29 cellular contexts compared by ENCODE assay signal in genomic region chr4:74603186-74603585, GRCh38.
"Had no signal": no experiment of that assay in that cellular context is flagged by ENCODE, and none has a peak within 500 bp of the region (broad histone marks: within the 10 kb centered on the region; RNA-seq: fewer than 3 reads in every experiment).

No MANE protein-coding gene starts in this region.

- H3K27ac ChIP-seq: colonic mucosa, coronary artery, dorsolateral prefrontal cortex, epithelial cell of prostate, esophagus muscularis mucosa, esophagus squamous epithelium, foreskin keratinocyte, gastrocnemius medialis, gastroesophageal sphincter, heart left ventricle, heart right ventricle had no signal

- H3K4me3 ChIP-seq: colonic mucosa, coronary artery, dorsolateral prefrontal cortex, esophagus muscularis mucosa, esophagus squamous epithelium, gastrocnemius medialis, gastroesophageal sphincter, heart left ventricle, heart right ventricle had no signal

- H3K4me1 ChIP-seq: colonic mucosa, esophagus muscularis mucosa, foreskin keratinocyte, gastrocnemius medialis, gastroesophageal sphincter, heart left ventricle, heart right ventricle had no signal

- ATAC-seq: effector memory CD8-positive, alpha-beta T cell; esophagus mucosa; foreskin keratinocyte; gastrocnemius medialis; gastroesophageal sphincter; heart left ventricle; heart right ventricle had no signal

- H3K9me3 Mint-ChIP-seq: effector memory CD8-positive, alpha-beta T cell had no signal

- H3K9me3 ChIP-seq: colonic mucosa, esophagus muscularis mucosa, esophagus squamous epithelium, gastrocnemius medialis, gastroesophageal sphincter, heart left ventricle, heart right ventricle had no signal

- DNase-seq: colonic mucosa; cortex of kidney; dermis blood vessel endothelial cell; dorsolateral prefrontal cortex; effector CD4-positive, alpha-beta T cell; effector CD8-positive, alpha-beta T cell; effector memory CD4-positive, alpha-beta T cell; effector memory CD8-positive, alpha-beta T cell; endodermal cell; erythroblast; esophagus squamous epithelium; foreskin fibroblast; foreskin keratinocyte; foreskin melanocyte; gastrocnemius medialis; glutamatergic neuron; head of caudate nucleus; heart left ventricle; heart right ventricle had no signal

- H3K36me3 ChIP-seq: colonic mucosa, esophagus muscularis mucosa, esophagus squamous epithelium, gastrocnemius medialis, gastroesophageal sphincter, heart left ventricle, heart right ventricle had no signal

- FAIRE-seq: colon, endometrium, endothelial cell of umbilical vein, frontal cortex had no signal

- H3K27ac Mint-ChIP-seq: dendritic cell treated with granulocyte-macrophage colony-stimulating factor and Interleukin-4, amounts not matched to agents 40 ng/mL and 50 ng/mL, for 4 days; effector memory CD8-positive, alpha-beta T cell; endodermal cell had no signal

- H3K4me3 Mint-ChIP-seq: dendritic cell treated with granulocyte-macrophage colony-stimulating factor and Interleukin-4, amounts not matched to agents 40 ng/mL and 50 ng/mL, for 4 days; effector memory CD8-positive, alpha-beta T cell; endodermal cell had no signal

- H3K27me3 Mint-ChIP-seq: dendritic cell treated with granulocyte-macrophage colony-stimulating factor and Interleukin-4, amounts not matched to agents 40 ng/mL and 50 ng/mL, for 4 days; effector memory CD8-positive, alpha-beta T cell had no signal

- H3K27me3 ChIP-seq: colonic mucosa, dorsolateral prefrontal cortex, esophagus muscularis mucosa, esophagus squamous epithelium, foreskin keratinocyte, gastrocnemius medialis, gastroesophageal sphincter, heart left ventricle, heart right ventricle had no signal
